ENCODE assay signal across 10 cellular contexts in genomic region chr7:2417981-2418481, GRCh38.
DNase-seq lines count a peak whose midpoint lies in the region; ATAC-seq and TF ChIP-seq lines count a peak whose summit lies in the region.
"Had no signal": no experiment of that assay in that cellular context is flagged by ENCODE, and none has a peak within 500 bp of the region (broad histone marks: within the 10 kb centered on the region; RNA-seq: fewer than 3 reads in every experiment).

No MANE protein-coding gene starts in this region.

- H3K9me2 ChIP-seq in Loucy (replicated peaks; ENCODE audit: low read depth, low read length) = no peaks in the 10 kb centered on the region

- no peaks in the 10 kb centered on the region for H3K9me3 ChIP-seq in Loucy (ENCODE audit: insufficient read depth, low read depth, low read length)

- peak overlapping the region; percentile 7 for H3K9ac ChIP-seq in Loucy (ENCODE audit: low read depth, low read length, poor library complexity, severe bottlenecking)
- H3K9ac ChIP-seq: neural progenitor cell had no signal

- no peak for ATAC-seq in GM21786 (IDR thresholded peaks at IDR 0.05; ENCODE audit: unreplicated experiment)
- ATAC-seq: foreskin keratinocyte, WTC11 had no signal

- H3K36me3 ChIP-seq in Loucy (ENCODE audit: insufficient read depth, low read length) = peaks cover 38% of the 10 kb centered on the region; the same call in 1 of the 2 replicates
- H3K36me3 ChIP-seq: neural progenitor cell had no signal

- TF ChIP-seq CTCF in Loucy (conservative IDR thresholded peaks at IDR 0.05; ENCODE audit: low read length) = no peak

- H3K4me3 ChIP-seq in Loucy (ENCODE audit: low read length, poor library complexity, severe bottlenecking) = peak overlapping the region; percentile 21
- H3K4me3 ChIP-seq: neural progenitor cell had no signal

- H3K27me3 ChIP-seq in Loucy (ENCODE audit: insufficient read depth, low read length, poor library complexity, severe bottlenecking) = no peaks in the 10 kb centered on the region
- H3K27me3 ChIP-seq: foreskin keratinocyte, neural progenitor cell had no signal

- no peak overlapping the region for H2AFZ ChIP-seq in Loucy (ENCODE audit: low read length)
- H2AFZ ChIP-seq: neural progenitor cell had no signal

- DNase-seq in activated CD8-positive, alpha-beta memory T cell treated with anti-CD3 and anti-CD28 coated beads, Interleukin-2, amount 50 U/mL, for 24 hours (ENCODE audit: extremely low read depth) = peak; percentile 38
- peak; percentile 52 for DNase-seq in fibroblast of peridontal ligament (ENCODE audit: extremely low read depth)
- DNase-seq in stimulated activated CD8-positive, alpha-beta memory T cell treated with anti-CD3 and anti-CD28 coated beads, Interleukin-7, amount 100 ng/mL, for 4 hours (ENCODE audit: low read depth in 2 of 2) = peak; percentile 53 to 62
- DNase-seq in LoVo (ENCODE audit: low spot score) = no peak
- no peak for DNase-seq in HK-2 (ENCODE audit: unreplicated experiment)
- DNase-seq: foreskin keratinocyte had no signal

- peaks cover 84% of the 10 kb centered on the region for H4K20me1 ChIP-seq in Loucy (ENCODE audit: insufficient read depth, low read length, poor library complexity, severe bottlenecking)

- peaks cover 45% of the 10 kb centered on the region for H3K4me1 ChIP-seq in Loucy (ENCODE audit: insufficient read depth, low read length, poor library complexity, severe bottlenecking)
- H3K4me1 ChIP-seq: foreskin keratinocyte, neural progenitor cell had no signal

- H3K79me2 ChIP-seq in Loucy (ENCODE audit: insufficient read depth, low read length) = peaks cover 100% of the 10 kb centered on the region

- H3F3A ChIP-seq in Loucy (ENCODE audit: low read depth) = no peaks in the 10 kb centered on the region

- H3K4me2 ChIP-seq in Loucy (ENCODE audit: low read depth, low read length, poor library complexity, severe bottlenecking) = peak overlapping the region; percentile 61
- H3K4me2 ChIP-seq: neural progenitor cell had no signal

Comparison
In these comparisons a context has a peak if more than half of its experiments do, and no peak if none do; other contexts are left out.
1. DNase-seq: peak in activated CD8-positive, alpha-beta memory T cell treated with anti-CD3 and anti-CD28 coated beads, Interleukin-2, amount 50 U/mL, for 24 hours (single experiment), fibroblast of peridontal ligament (single experiment) and stimulated activated CD8-positive, alpha-beta memory T cell treated with anti-CD3 and anti-CD28 coated beads, Interleukin-7, amount 100 ng/mL, for 4 hours (2 of 2); none in LoVo (single experiment) and HK-2 (single experiment).